ENCODE assay signal across 2 cellular contexts in the genomic region with DNA sequence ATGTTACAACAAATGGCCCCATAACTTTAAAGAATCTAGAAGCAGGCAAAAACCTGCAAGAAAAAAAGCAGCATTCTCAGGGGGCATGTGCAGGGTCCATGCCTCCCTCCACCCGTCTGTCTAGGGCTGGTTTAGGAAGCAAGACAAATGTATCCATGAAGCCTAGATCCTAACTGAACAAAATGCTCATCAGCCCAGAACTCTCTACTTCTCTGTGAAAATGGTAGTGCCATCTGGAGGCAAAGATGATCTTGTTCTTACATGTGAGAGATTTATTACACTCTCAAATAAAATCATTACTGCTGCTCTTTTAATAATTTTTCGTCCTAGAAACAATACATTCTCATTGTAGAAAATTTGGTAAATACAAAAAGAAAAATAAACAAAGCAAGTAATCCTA.
TF ChIP-seq lines count a peak whose summit lies in the region.

No MANE protein-coding gene starts in this region.

TF ChIP-seq in SK-N-SH, 30 proteins besides CTCF, POLR2A, EP300 and RAD21 (continued from another document):
- TF ChIP-seq, protein P1, sequence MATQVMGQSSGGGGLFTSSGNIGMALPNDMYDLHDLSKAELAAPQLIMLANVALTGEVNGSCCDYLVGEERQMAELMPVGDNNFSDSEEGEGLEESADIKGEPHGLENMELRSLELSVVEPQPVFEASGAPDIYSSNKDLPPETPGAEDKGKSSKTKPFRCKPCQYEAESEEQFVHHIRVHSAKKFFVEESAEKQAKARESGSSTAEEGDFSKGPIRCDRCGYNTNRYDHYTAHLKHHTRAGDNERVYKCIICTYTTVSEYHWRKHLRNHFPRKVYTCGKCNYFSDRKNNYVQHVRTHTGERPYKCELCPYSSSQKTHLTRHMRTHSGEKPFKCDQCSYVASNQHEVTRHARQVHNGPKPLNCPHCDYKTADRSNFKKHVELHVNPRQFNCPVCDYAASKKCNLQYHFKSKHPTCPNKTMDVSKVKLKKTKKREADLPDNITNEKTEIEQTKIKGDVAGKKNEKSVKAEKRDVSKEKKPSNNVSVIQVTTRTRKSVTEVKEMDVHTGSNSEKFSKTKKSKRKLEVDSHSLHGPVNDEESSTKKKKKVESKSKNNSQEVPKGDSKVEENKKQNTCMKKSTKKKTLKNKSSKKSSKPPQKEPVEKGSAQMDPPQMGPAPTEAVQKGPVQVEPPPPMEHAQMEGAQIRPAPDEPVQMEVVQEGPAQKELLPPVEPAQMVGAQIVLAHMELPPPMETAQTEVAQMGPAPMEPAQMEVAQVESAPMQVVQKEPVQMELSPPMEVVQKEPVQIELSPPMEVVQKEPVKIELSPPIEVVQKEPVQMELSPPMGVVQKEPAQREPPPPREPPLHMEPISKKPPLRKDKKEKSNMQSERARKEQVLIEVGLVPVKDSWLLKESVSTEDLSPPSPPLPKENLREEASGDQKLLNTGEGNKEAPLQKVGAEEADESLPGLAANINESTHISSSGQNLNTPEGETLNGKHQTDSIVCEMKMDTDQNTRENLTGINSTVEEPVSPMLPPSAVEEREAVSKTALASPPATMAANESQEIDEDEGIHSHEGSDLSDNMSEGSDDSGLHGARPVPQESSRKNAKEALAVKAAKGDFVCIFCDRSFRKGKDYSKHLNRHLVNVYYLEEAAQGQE (IDR thresholded peaks at IDR 0.05; ENCODE audit: low read depth, low read length) = no peak
- no peak for TF ChIP-seq TAF1 (IDR thresholded peaks at IDR 0.05; ENCODE audit: borderline replicate concordance, low read depth, low read length)
- no peak for TF ChIP-seq CHD2 (IDR thresholded peaks at IDR 0.05; ENCODE audit: low read length, partially characterized antibody)
- TF ChIP-seq JUND (IDR thresholded peaks at IDR 0.05) = no peak
- no peak for TF ChIP-seq SIN3A (IDR thresholded peaks at IDR 0.05; ENCODE audit: borderline replicate concordance, low read depth, low read length)
- no peak for TF ChIP-seq MEF2A (IDR thresholded peaks at IDR 0.05; ENCODE audit: borderline replicate concordance, low read depth)
- TF ChIP-seq GATA2 (CRISPR knock-in tag; IDR thresholded peaks at IDR 0.05) = no peak

TF ChIP-seq in SK-N-SH treated with all-trans-retinoic acid at 6 μM for 48 hours, 23 proteins besides CTCF, POLR2A, EP300 and RAD21 (continued from another document):
- TF ChIP-seq, protein P2, sequence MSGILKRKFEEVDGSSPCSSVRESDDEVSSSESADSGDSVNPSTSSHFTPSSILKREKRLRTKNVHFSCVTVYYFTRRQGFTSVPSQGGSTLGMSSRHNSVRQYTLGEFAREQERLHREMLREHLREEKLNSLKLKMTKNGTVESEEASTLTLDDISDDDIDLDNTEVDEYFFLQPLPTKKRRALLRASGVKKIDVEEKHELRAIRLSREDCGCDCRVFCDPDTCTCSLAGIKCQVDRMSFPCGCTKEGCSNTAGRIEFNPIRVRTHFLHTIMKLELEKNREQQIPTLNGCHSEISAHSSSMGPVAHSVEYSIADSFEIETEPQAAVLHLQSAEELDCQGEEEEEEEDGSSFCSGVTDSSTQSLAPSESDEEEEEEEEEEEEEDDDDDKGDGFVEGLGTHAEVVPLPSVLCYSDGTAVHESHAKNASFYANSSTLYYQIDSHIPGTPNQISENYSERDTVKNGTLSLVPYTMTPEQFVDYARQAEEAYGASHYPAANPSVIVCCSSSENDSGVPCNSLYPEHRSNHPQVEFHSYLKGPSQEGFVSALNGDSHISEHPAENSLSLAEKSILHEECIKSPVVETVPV (CRISPR knock-in tag; IDR thresholded peaks at IDR 0.05) = no peak
- no peak for TF ChIP-seq CSDC2 (CRISPR knock-in tag; IDR thresholded peaks at IDR 0.05)
